In the genomic region with DNA sequence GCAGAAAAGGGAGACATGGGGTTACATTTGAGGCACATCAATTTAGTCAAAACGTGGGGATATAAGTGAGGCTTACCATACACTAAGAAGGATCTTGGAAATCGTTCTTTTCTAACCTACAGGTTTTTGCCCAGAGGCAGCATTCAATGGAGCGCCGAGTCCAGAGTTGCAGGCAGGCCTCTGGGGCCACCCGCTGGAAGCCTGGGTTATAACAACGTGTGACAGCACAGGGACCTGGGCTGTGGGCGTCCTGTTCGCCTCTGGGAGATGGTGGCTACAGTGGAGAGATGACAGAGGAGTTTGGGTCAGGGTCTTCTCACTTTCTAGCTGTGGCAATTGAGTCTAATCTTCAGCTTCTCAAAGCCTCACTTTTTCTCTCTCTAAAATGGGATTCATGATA, we compare ENCODE assay signal across 1 cellular context.
TF ChIP-seq lines count a peak whose summit lies in the region.

No MANE protein-coding gene starts in this region.

TF ChIP-seq in HCT116, 20 proteins besides CTCF, POLR2A, EP300 and RAD21:
- TF ChIP-seq REST (IDR thresholded peaks at IDR 0.05; ENCODE audit: low read depth) = no peak
